Comparison of ENCODE assay signal across 14 cellular contexts in the genomic region with DNA sequence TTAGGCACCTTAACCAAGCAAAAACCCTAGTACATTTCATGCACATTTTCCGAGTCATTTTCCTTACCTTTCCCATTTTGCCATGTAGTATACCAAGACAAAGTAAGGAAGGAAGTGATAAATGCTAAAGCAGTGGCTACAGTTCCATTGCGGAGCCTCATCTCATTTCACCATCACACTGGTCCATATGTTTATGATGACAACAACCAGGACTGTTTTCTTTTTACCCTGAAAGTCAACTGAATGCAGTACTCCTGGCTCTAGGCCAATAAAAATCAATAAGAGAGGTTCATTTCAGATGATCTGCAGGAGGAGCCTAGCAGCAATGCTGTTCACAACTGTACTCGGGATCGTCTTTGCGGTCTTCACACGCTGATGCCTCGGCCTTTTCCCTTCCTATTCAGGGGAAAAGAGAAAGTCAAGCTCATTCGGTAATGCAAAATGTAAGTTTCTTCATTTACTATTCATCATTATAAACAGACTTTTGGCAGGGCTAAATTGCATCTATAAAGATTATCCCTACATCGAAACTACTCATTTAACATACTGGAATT. TPM values are rescaled to one million over a fixed set of nuclear protein-coding genes. Genes with fewer than 3 reads are reported as not detected.
DNase-seq lines count a peak whose midpoint lies in the region; ATAC-seq, FAIRE-seq and TF ChIP-seq lines count a peak whose summit lies in the region.
"Had no signal": no experiment of that assay in that cellular context is flagged by ENCODE, and none has a peak within 500 bp of the region (broad histone marks: within the 10 kb centered on the region; RNA-seq: fewer than 3 reads in every experiment).

No MANE protein-coding gene starts in this region.

- peak; percentile 21 for FAIRE-seq in GM12892 (lab: Jason Lieb, UNC)

- peak overlapping the region; percentile 84 for H3K4me3 Mint-ChIP-seq in activated T-helper 17 cell treated with anti-CD3 and anti-CD28 coated beads, Interleukin-2, amount 50 U/mL, for 72 hours

- intact Hi-C loops in lower lobe of right lung (cut with DNase I), result no loop called here

- H3K36me3 ChIP-seq in lower lobe of right lung, result peaks cover 20% of the 10 kb centered on the region
- H3K36me3 ChIP-seq: gastrocnemius medialis had no signal

- no peak for TF ChIP-seq POLR2A in GM12892 (IDR thresholded peaks at IDR 0.05; ENCODE audit: low read depth, low read length)

- no peaks in the 10 kb centered on the region for H3K9me3 Mint-ChIP-seq in activated T-helper 17 cell treated with anti-CD3 and anti-CD28 coated beads, Interleukin-2, amount 50 U/mL, for 72 hours

- peaks cover 48% of the 10 kb centered on the region for H3K4me1 ChIP-seq in lower lobe of right lung

- no peak for TF ChIP-seq CTCF in lower lobe of right lung (IDR thresholded peaks at IDR 0.05)

- H3K27ac Mint-ChIP-seq in activated T-helper 17 cell treated with anti-CD3 and anti-CD28 coated beads, Interleukin-2, amount 50 U/mL, for 72 hours, result peak overlapping the region; percentile 86

- peak overlapping the region; percentile 15 for H3K4me3 ChIP-seq in lower lobe of right lung
- H3K4me3 ChIP-seq: skin epidermis had no signal

- peaks cover 58% of the 10 kb centered on the region for H3K4me1 Mint-ChIP-seq in activated T-helper 17 cell treated with anti-CD3 and anti-CD28 coated beads, Interleukin-2, amount 50 U/mL, for 72 hours

- DNase-seq in NCI-H2107 treated with DMSO at 0.1 percent for 48 hours (lab: John Stamatoyannopoulos, UW; ENCODE audit: unreplicated experiment) (peak; percentile 38), NCI-H2107 (lab: John Stamatoyannopoulos, UW) (no peak), GM12892 (ENCODE audit: insufficient read length) (no peak), lower lobe of right lung (no peak), SKM-1 treated with dmso at 0.1 percent for 144 hours (lab: John Stamatoyannopoulos, UW; ENCODE audit: unreplicated experiment) (no peak)
- DNase-seq: 8988T, gastrocnemius medialis, kidney glomerular epithelial cell, NCI-H1436, SW 1271 had no signal

- H3K36me3 Mint-ChIP-seq in activated T-helper 17 cell treated with anti-CD3 and anti-CD28 coated beads, Interleukin-2, amount 50 U/mL, for 72 hours (ENCODE audit: low read depth), result peaks cover 74% of the 10 kb centered on the region

- H3K27me3 Mint-ChIP-seq in activated T-helper 17 cell treated with anti-CD3 and anti-CD28 coated beads, Interleukin-2, amount 50 U/mL, for 72 hours, result no peaks in the 10 kb centered on the region

- peak overlapping the region; percentile 8 for H3K27ac ChIP-seq in lower lobe of right lung

- H3K27me3 ChIP-seq in lower lobe of right lung (ENCODE audit: low read depth), result no peaks in the 10 kb centered on the region
- H3K27me3 ChIP-seq: gastrocnemius medialis had no signal

- no peak for ATAC-seq in activated T-helper 17 cell treated with anti-CD3 and anti-CD28 coated beads, Interleukin-2, amount 50 U/mL, for 72 hours (replicated peaks)
- ATAC-seq in lower lobe of right lung, result no peak
- no peak for ATAC-seq in HG02885 (IDR thresholded peaks at IDR 0.05; ENCODE audit: poor library complexity, unreplicated experiment)
- no peak for ATAC-seq in HG02973 (IDR thresholded peaks at IDR 0.05; ENCODE audit: unreplicated experiment)
- ATAC-seq: gastrocnemius medialis had no signal

- peaks cover 1% of the 10 kb centered on the region for H3K9me3 ChIP-seq in lower lobe of right lung
- H3K9me3 ChIP-seq: gastrocnemius medialis had no signal

RNA-seq across cellular contexts. Expression of a gene that starts 4.7 kb away (rescaled TPM):
- 20.5 TPM for polyA plus RNA-seq in GM12892 (2012; ENCODE audit: missing spikeins)
- total RNA-seq in activated T-helper 17 cell treated with anti-CD3 and anti-CD28 coated beads, Interleukin-2, amount 50 U/mL, for 72 hours, result 10 to 100 TPM; 79.7 to 99.0 TPM
- 82.0 TPM for total RNA-seq in lower lobe of right lung
